In the genomic region with DNA sequence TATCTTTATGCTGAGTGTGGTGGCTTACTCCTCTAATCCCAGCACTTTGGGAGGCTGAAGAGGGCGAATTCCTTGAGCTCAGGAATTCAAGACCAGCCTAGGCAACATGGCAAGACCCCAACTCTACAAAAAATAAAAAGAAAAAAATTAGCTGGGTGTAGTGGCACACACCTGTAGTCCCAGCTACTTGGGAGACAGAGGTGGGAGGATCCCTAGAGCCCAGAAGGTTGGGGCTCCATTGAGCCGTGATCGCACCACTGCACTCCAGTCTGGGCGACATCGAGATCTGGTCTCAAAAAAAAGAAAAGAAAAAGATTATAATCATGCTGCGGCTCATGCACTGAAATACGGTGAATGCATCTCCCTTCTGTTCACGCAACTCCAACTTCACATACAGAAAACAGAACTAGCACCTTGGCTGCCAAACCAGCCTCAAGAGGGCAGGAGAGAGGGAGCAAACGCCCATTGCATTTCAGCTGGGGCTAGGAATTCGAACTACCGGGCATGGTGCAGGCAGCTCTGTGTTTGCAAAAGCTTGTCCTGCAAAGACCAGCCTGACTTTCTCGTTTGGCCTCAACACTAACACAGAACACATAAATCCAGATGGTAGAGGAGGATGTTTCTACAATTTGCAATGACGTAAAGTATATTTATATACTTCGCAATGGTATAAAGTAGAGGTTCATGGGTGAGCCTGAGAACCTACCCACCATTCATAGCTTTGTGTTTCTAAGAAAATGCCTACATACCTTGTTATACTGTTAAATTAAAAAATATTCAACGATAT, we compare ENCODE assay signal across 1 cellular context.
A peak's percentile ranks its signal among the peaks of the same experiment; 100 is the strongest.
TF ChIP-seq lines count a peak whose summit lies in the region.

No MANE protein-coding gene starts in this region.

TF ChIP-seq in HCT116, 20 proteins besides CTCF, POLR2A, EP300 and RAD21:
- TF ChIP-seq ZNF274 (IDR thresholded peaks at IDR 0.05; ENCODE audit: low read depth, low read length) (no peak), CBX3 (IDR thresholded peaks at IDR 0.05; ENCODE audit: low read depth) (peak; percentile 68; the same call in 1 of the 2 replicates)
